In genomic region chr10:121648493-121648892, GRCh38 we compare ENCODE assay signal across 25 cellular contexts. TPM values are rescaled to one million over a fixed set of nuclear protein-coding genes. Genes with fewer than 3 reads are reported as not detected.
DNase-seq lines count a peak whose midpoint lies in the region; ATAC-seq and TF ChIP-seq lines count a peak whose summit lies in the region.
"Had no signal": no experiment of that assay in that cellular context is flagged by ENCODE, and none has a peak within 500 bp of the region (broad histone marks: within the 10 kb centered on the region; RNA-seq: fewer than 3 reads in every experiment).

No MANE protein-coding gene starts in this region.

- H3K27ac ChIP-seq in caudate nucleus (ENCODE audit: low read depth, low read length) = peak overlapping the region; percentile 89
- no peak overlapping the region for H3K27ac ChIP-seq in neural progenitor cell
- peak overlapping the region; percentile 76 for H3K27ac ChIP-seq in temporal lobe (ENCODE audit: low read depth, low read length)
- H3K27ac ChIP-seq: A549, KMS-11 had no signal

- H3K27me3 Mint-ChIP-seq in neural progenitor cell (ENCODE audit: insufficient read depth, low read depth) = no peaks in the 10 kb centered on the region

- no peaks in the 10 kb centered on the region for H3K36me3 ChIP-seq in neural progenitor cell
- H3K36me3 ChIP-seq: BE2C had no signal

- H3K9me3 Mint-ChIP-seq in neural progenitor cell = peaks cover 2% of the 10 kb centered on the region

- no peaks in the 10 kb centered on the region for H3K27me3 ChIP-seq in neural progenitor cell
- H3K27me3 ChIP-seq: BE2C had no signal

- H3K27ac Mint-ChIP-seq in neural progenitor cell = no peak overlapping the region
- H3K27ac Mint-ChIP-seq: H9, HFFc6 had no signal

- no peak for TF ChIP-seq CTCF in neural progenitor cell (IDR thresholded peaks at IDR 0.05)

- peaks cover 44% of the 10 kb centered on the region for H3K4me1 Mint-ChIP-seq in neural progenitor cell

- no peak overlapping the region for H3K9ac ChIP-seq in neural progenitor cell
- H3K9ac ChIP-seq: KMS-11 had no signal

- no peaks in the 10 kb centered on the region for H3K36me3 Mint-ChIP-seq in neural progenitor cell

- no peak overlapping the region for H3K4me3 Mint-ChIP-seq in neural progenitor cell
- H3K4me3 Mint-ChIP-seq: H9, HFFc6 had no signal

- no peak overlapping the region for H2AFZ ChIP-seq in neural progenitor cell (replicated peaks)

- ATAC-seq in esophagus mucosa (no peak), HG02798 (IDR thresholded peaks at IDR 0.05; ENCODE audit: poor library complexity, unreplicated experiment) (no peak), HG03469 (IDR thresholded peaks at IDR 0.05; ENCODE audit: unreplicated experiment) (no peak)
- ATAC-seq: Panc1 had no signal

- no peaks in the 10 kb centered on the region for H3K9me3 ChIP-seq in neural progenitor cell (ENCODE audit: low read depth)
- H3K9me3 ChIP-seq: A549, BE2C had no signal

- H3F3A ChIP-seq in neural progenitor cell (ENCODE audit: low read depth) = no peaks in the 10 kb centered on the region

- no peak overlapping the region for H3K4me3 ChIP-seq in neural progenitor cell
- H3K4me3 ChIP-seq: A549 had no signal

- peak in 16 of 61 donors; percentile 10 to 61 (median 32) for DNase-seq in caudate nucleus (lab: John Stamatoyannopoulos, UW)
- DNase-seq in inferior parietal cortex (ENCODE audit: extremely low spot score) = peak; percentile 34
- DNase-seq in neural progenitor cell (ENCODE audit: low spot score) = no peak
- no peak for DNase-seq in NCI-H82 treated with DMSO at 0.1 percent for 48 hours (lab: John Stamatoyannopoulos, UW; ENCODE audit: unreplicated experiment)
- DNase-seq: BE2C; EL; GF-D8; H9; HFFc6; IMR-90; NCI-H1092 treated with DMSO at 0.1 percent for 48 hours; NCI-H1436 treated with DMSO at 0.1 percent for 48 hours; NCI-H1930; NCI-H2227 treated with DMSO at 0.1 percent for 48 hours; NCI-H510A treated with DMSO at 0.1 percent for 48 hours; NCI-H748 treated with DMSO at 0.1 percent for 48 hours; NK-92 treated with Interleukin-12 subunit alpha and Interleukin-12 subunit beta, amount 100 ng/mL, for 24 hours; SIG-M5 had no signal

- no peaks in the 10 kb centered on the region for H3K79me2 ChIP-seq in neural progenitor cell (ENCODE audit: low read depth)

- H3K4me1 ChIP-seq in neural progenitor cell = peaks cover 10% of the 10 kb centered on the region
- H3K4me1 ChIP-seq: A549 had no signal

- H3K4me2 ChIP-seq in neural progenitor cell = peak overlapping the region; percentile 27
- H3K4me2 ChIP-seq: A549, KMS-11 had no signal

- no peaks in the 10 kb centered on the region for H4K20me1 ChIP-seq in neural progenitor cell (ENCODE audit: low read depth)

RNA-seq across cellular contexts. Expression of gene FGFR2, which starts 50.2 kb away (rescaled TPM):
- 76.3 and 99.1 TPM in 2 replicates for total RNA-seq in neural progenitor cell (ENCODE audit: low replicate concordance)
- 46.7 TPM for total RNA-seq in temporal lobe
- total RNA-seq in esophagus mucosa = 27.4 TPM
- total RNA-seq: HFFc6, IMR-90 had no signal
